1 cellular context compared by ENCODE assay signal in genomic region chr7:149147730-149148653, GRCh38.
TF ChIP-seq lines count a peak whose summit lies in the region.

No MANE protein-coding gene starts in this region.

TF ChIP-seq in SK-N-SH treated with all-trans-retinoic acid at 6 μM for 48 hours, 23 proteins besides CTCF, POLR2A, EP300 and RAD21 (continued from another document):
- no peak for TF ChIP-seq RARB (CRISPR knock-in tag; IDR thresholded peaks at IDR 0.05)
- no peak for TF ChIP-seq OSR1 (CRISPR knock-in tag; IDR thresholded peaks at IDR 0.05)
- no peak for TF ChIP-seq SNAI2 (CRISPR knock-in tag; IDR thresholded peaks at IDR 0.05)
